Comparison of ENCODE assay signal across 15 cellular contexts in the genomic region with DNA sequence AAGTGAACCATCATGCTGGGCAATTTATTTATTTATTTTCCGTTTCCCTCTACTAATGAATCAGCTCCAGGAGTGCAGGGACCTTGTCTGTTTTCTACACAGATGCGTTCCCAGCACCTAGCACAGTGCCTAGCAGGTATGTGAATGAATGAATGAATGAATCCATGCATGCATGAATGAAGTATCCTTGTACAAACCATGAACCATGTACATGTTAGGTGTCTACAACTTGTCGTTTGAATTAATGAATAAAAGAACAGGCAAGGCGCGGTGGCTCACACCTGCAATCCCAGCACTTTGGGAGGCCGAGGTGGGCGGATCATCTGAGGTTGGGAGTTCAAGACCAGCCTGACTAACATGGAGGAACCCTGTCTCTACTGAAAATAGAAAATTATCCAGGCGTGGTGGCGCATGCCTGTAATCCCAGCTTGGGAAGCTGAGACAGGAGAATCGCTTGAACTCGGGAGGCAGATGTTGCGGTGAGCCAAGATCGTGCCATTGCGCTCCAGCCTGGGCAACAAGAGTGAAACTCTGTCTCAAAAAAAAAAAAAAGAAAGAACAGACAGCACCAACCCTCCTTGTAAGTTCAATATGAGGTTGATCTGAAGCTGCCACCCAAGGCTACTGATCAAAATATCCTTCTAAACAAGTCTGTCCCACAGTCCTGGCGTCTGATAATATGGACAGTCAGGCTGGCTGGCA. TPM values are rescaled to one million over a fixed set of nuclear protein-coding genes. Genes with fewer than 3 reads are reported as not detected.
DNase-seq lines count a peak whose midpoint lies in the region; ATAC-seq and TF ChIP-seq lines count a peak whose summit lies in the region.
"Had no signal": no experiment of that assay in that cellular context is flagged by ENCODE, and none has a peak within 500 bp of the region (broad histone marks: within the 10 kb centered on the region; RNA-seq: fewer than 3 reads in every experiment).

No MANE protein-coding gene starts in this region.

- no peaks in the 10 kb centered on the region for H3K36me3 ChIP-seq in Karpas-422 (ENCODE audit: insufficient read depth, low read length)
- H3K36me3 ChIP-seq: SJSA1, uterus had no signal

- peaks cover 1 to 7% (median 2%) of the 10 kb centered on the region in 3 donors for H3K27me3 Mint-ChIP-seq in CD14-positive monocyte (ENCODE audit: low read depth in 3 of 3)
- no peaks in the 10 kb centered on the region for H3K27me3 Mint-ChIP-seq in memory B cell
- H3K27me3 Mint-ChIP-seq in glutamatergic neuron (ENCODE audit: unreplicated experiment), result no peaks in the 10 kb centered on the region
- H3K27me3 Mint-ChIP-seq: central memory CD8-positive, alpha-beta T cell had no signal

- DNase-seq in CD14-positive monocyte (ENCODE audit: low spot score) (no peak), HL-60 (ENCODE audit: low read depth in 1 of 2, low spot score in 1 of 2) (no peak), memory B cell (ENCODE audit: low spot score in 2 of 2) (no peak), glutamatergic neuron (no peak), Karpas-422 (no peak)
- DNase-seq in activated T-cell treated with anti-CD3 and anti-CD28 coated beads, Interleukin-2, amount 50 U/mL, for 1 hour, result no peak
- DNase-seq: activated CD4-positive, alpha-beta memory T cell treated with anti-CD3 and anti-CD28 coated beads for 36 hours; GDM1; H9; NCI-H1436 treated with DMSO at 0.1 percent for 48 hours; uterus had no signal

- H3K4me3 ChIP-seq in HL-60 (replicated peaks; ENCODE audit: insufficient read depth, low read length) (no peak overlapping the region), Karpas-422 (ENCODE audit: low read length) (no peak overlapping the region)
- H3K4me3 ChIP-seq: SJSA1, uterus had no signal

- H3K4me1 Mint-ChIP-seq in CD14-positive monocyte (peaks cover 46% of the 10 kb centered on the region), memory B cell (peaks cover 38% of the 10 kb centered on the region), glutamatergic neuron (ENCODE audit: low read depth, unreplicated experiment) (no peaks in the 10 kb centered on the region)
- H3K4me1 Mint-ChIP-seq: central memory CD8-positive, alpha-beta T cell had no signal

- H3K9me2 ChIP-seq in Karpas-422 (replicated peaks; ENCODE audit: insufficient read depth, low read length), result no peaks in the 10 kb centered on the region

- peaks cover 0 to 3% of the 10 kb centered on the region in 2 donors for H3K36me3 Mint-ChIP-seq in CD14-positive monocyte
- H3K36me3 Mint-ChIP-seq in memory B cell, result no peaks in the 10 kb centered on the region
- H3K36me3 Mint-ChIP-seq in glutamatergic neuron (ENCODE audit: unreplicated experiment), result no peaks in the 10 kb centered on the region
- H3K36me3 Mint-ChIP-seq: activated CD4-positive, alpha-beta memory T cell treated with anti-CD3 and anti-CD28 coated beads for 36 hours had no signal

- H3K9me3 Mint-ChIP-seq in CD14-positive monocyte (peaks cover 0 to 7% (median 0%) of the 10 kb centered on the region in 7 donors), memory B cell (no peaks in the 10 kb centered on the region), glutamatergic neuron (ENCODE audit: unreplicated experiment) (no peaks in the 10 kb centered on the region)
- H3K9me3 Mint-ChIP-seq: activated CD4-positive, alpha-beta memory T cell treated with anti-CD3 and anti-CD28 coated beads for 36 hours; central memory CD8-positive, alpha-beta T cell; H9 had no signal

- no peak overlapping the region for H2AFZ ChIP-seq in Karpas-422 (ENCODE audit: low read length)

- no peaks in the 10 kb centered on the region for H3K79me2 ChIP-seq in Karpas-422 (ENCODE audit: low read length)

- H3K27ac Mint-ChIP-seq in CD14-positive monocyte (peak overlapping the region; percentile 83 to 95 (median 91)), memory B cell (peak overlapping the region; percentile 91), glutamatergic neuron (ENCODE audit: unreplicated experiment) (no peak overlapping the region)
- H3K27ac Mint-ChIP-seq: activated CD4-positive, alpha-beta memory T cell treated with anti-CD3 and anti-CD28 coated beads for 36 hours had no signal

- H3K4me2 ChIP-seq in Karpas-422 (ENCODE audit: low read depth, low read length, poor library complexity, severe bottlenecking), result no peak overlapping the region

- H3K9me3 ChIP-seq in Karpas-422 (ENCODE audit: low read length), result no peaks in the 10 kb centered on the region
- H3K9me3 ChIP-seq: SJSA1, uterus had no signal

- H3K9ac ChIP-seq in Karpas-422 (ENCODE audit: low read length), result no peak overlapping the region

- H3K27me3 ChIP-seq in HL-60 (ENCODE audit: insufficient read depth, poor library complexity, severe bottlenecking), result no peaks in the 10 kb centered on the region
- H3K27me3 ChIP-seq in Karpas-422 (ENCODE audit: low read length), result no peaks in the 10 kb centered on the region
- H3K27me3 ChIP-seq: SJSA1, uterus had no signal

- H3K4me3 Mint-ChIP-seq in CD14-positive monocyte (peak overlapping the region; percentile 68 to 91), memory B cell (peak overlapping the region; percentile 87), glutamatergic neuron (ENCODE audit: unreplicated experiment) (no peak overlapping the region)
- H3K4me3 Mint-ChIP-seq: activated CD4-positive, alpha-beta memory T cell treated with anti-CD3 and anti-CD28 coated beads for 36 hours; central memory CD8-positive, alpha-beta T cell; H9 had no signal

- intact Hi-C loops in CD14-positive monocyte (cut with micrococcal nuclease), result loop anchor here in 1 of 2 donors (5.0 kb wide), 1 partner anchor 73 kb away; a partner anchor contains a TSS

- H4K20me1 ChIP-seq in Karpas-422 (ENCODE audit: insufficient read depth, low read depth, low read length), result no peaks in the 10 kb centered on the region

- H3K27ac ChIP-seq in HL-60 (replicated peaks) (peak overlapping the region; percentile 91), Karpas-422 (ENCODE audit: low read length) (no peak overlapping the region)
- H3K27ac ChIP-seq: SJSA1, uterus had no signal

- no peak for TF ChIP-seq CTCF in CD14-positive monocyte (IDR thresholded peaks at IDR 0.05)
- TF ChIP-seq CTCF in HL-60 (IDR thresholded peaks at IDR 0.05; ENCODE audit: insufficient read depth, low read length), result no peak
- no peak for TF ChIP-seq CTCF in glutamatergic neuron (IDR thresholded peaks at IDR 0.05; ENCODE audit: partially characterized antibody, unreplicated experiment)

- ATAC-seq in GM19395 (IDR thresholded peaks at IDR 0.05; ENCODE audit: unreplicated experiment), result peak; percentile 29
- ATAC-seq in memory B cell (ENCODE audit: low read depth), result peak; percentile 37
- no peak for ATAC-seq in HG03280 (IDR thresholded peaks at IDR 0.05; ENCODE audit: unreplicated experiment)

- peaks cover 7% of the 10 kb centered on the region; the same call in 1 of the 2 replicates for H3K4me1 ChIP-seq in Karpas-422 (ENCODE audit: low read length)
- H3K4me1 ChIP-seq: SJSA1, uterus had no signal

RNA-seq across cellular contexts. Expression of a gene that starts 27.3 kb away (rescaled TPM):
- 1 to 10 TPM; 3.0 to 3.3 TPM for polyA plus RNA-seq in CD14-positive monocyte
- 10.6 TPM for total RNA-seq in glutamatergic neuron (ENCODE audit: unreplicated experiment)
- total RNA-seq in Karpas-422 (2014; rRNA removed; shearing (Covaris generic); ENCODE audit: low replicate concordance), result 10.0 and 21.5 TPM in 2 replicates
